ENCODE assay signal across 24 cellular contexts in the genomic region with DNA sequence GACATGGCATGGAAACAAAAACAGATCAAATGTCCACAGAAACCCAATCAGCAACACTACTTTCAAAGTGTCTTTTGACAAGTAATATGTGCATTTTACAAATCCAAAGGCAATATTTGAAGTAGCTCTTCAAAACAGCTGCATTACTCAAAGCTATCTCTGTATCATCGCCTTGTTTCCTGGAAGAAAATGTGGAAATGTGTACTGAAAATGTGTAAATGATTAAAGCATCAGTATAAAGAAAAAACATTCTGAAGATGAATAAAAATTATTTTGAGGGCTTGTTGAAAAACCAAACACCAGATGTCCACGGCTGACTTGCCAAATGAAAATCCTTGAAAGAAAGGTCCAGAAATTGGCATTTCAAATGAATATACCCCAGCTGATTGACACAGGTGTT. TPM values are rescaled to one million over a fixed set of nuclear protein-coding genes. Genes with fewer than 3 reads are reported as not detected.
"Had no signal": no experiment of that assay in that cellular context is flagged by ENCODE, and none has a peak within 500 bp of the region (broad histone marks: within the 10 kb centered on the region; RNA-seq: fewer than 3 reads in every experiment).

No MANE protein-coding gene starts in this region.

- DNase-seq: activated CD4-positive, alpha-beta memory T cell treated with anti-CD3 and anti-CD28 coated beads, Interleukin-2, amount 10 ng/mL, durations not matched to agents 7 days and 5 days; activated CD4-positive, alpha-beta T cell treated with anti-CD3 and anti-CD28 coated beads for 36 hours; activated CD4-positive, alpha-beta T cell treated with anti-CD3 and anti-CD28 coated beads, Interleukin-2, amount 50 U/mL, for 1 hour; activated CD4-positive, CD25-positive, alpha-beta regulatory T cell; activated gamma-delta T cell; activated naive CD4-positive, alpha-beta T cell treated with anti-CD3 and anti-CD28 coated beads for 36 hours; activated T-cell treated with anti-CD3 and anti-CD28 coated beads for 4 hours; activated T-cell treated with anti-CD3 and anti-CD28 coated beads, Interleukin-2, amount 50 U/mL, for 48 hours; amygdala; Karpas-422; MM.1S; NCI-H1417; NCI-H1694; NCI-H2029; NCI-H524; NCI-H748 treated with DMSO at 0.1 percent for 48 hours; OCI-M1; RPMI8226; SK-N-SH; T-helper 1 cell had no signal

- H3K9me3 ChIP-seq: SK-N-SH had no signal

- H3K4me2 ChIP-seq: SK-N-SH had no signal

- ATAC-seq: activated CD4-positive, alpha-beta T cell treated with anti-CD3 and anti-CD28 coated beads for 36 hours; activated T-helper 17 cell treated with anti-CD3 and anti-CD28 coated beads, Interleukin-2, amount 50 U/mL, for 72 hours; Panc1; Right ventricle myocardium inferior had no signal

- H3K9ac ChIP-seq: SK-N-SH had no signal

RNA-seq across cellular contexts. Expression of a gene that starts 16.5 kb away (rescaled TPM):
- total RNA-seq: activated CD4-positive, alpha-beta memory T cell treated with anti-CD3 and anti-CD28 coated beads, Interleukin-2, amount 10 ng/mL, durations not matched to agents 7 days and 5 days; activated naive CD4-positive, alpha-beta T cell treated with anti-CD3 and anti-CD28 coated beads for 36 hours; T-helper 2 cell treated with Interferon-gamma antibody and Interleukin-4, amounts not matched to agents 100 ng/mL and 5 ng/mL, for 36 hours had no signal
